Comparison of ENCODE assay signal across 15 cellular contexts in genomic region chr2:85761946-85762345, GRCh38.
"Had no signal": no experiment of that assay in that cellular context is flagged by ENCODE, and none has a peak within 500 bp of the region (broad histone marks: within the 10 kb centered on the region; RNA-seq: fewer than 3 reads in every experiment).

No MANE protein-coding gene starts in this region.

- H3K4me3 ChIP-seq: colonic mucosa, esophagus muscularis mucosa, heart right ventricle, lower lobe of right lung, pancreas, testis, upper lobe of right lung had no signal

- H3K4me1 ChIP-seq: colonic mucosa, testis had no signal

- H3K36me3 ChIP-seq: colonic mucosa, pancreas had no signal

- H3K27ac ChIP-seq: colonic mucosa, epithelial cell of prostate, lower lobe of right lung, pancreas, testis, upper lobe of right lung had no signal

- DNase-seq: caudate nucleus; colonic mucosa; effector memory CD4-positive, alpha-beta T cell; gastrocnemius medialis; heart right ventricle; islet precursor cell; lower lobe of right lung; natural killer cell; stimulated activated CD4-positive, alpha-beta T cell treated with anti-CD3 and anti-CD28 coated beads, Interleukin-4, amount 100 ng/mL, for 1 hour; stimulated activated CD8-positive, alpha-beta memory T cell treated with anti-CD3 and anti-CD28 coated beads, Interleukin-4, amount 100 ng/mL, for 48 hours; testis; upper lobe of right lung had no signal

- H3K27me3 ChIP-seq: colonic mucosa, esophagus muscularis mucosa, gastrocnemius medialis, pancreas, testis, upper lobe of right lung had no signal

- H3K9me3 ChIP-seq: colonic mucosa, esophagus muscularis mucosa, gastrocnemius medialis, heart right ventricle, lower lobe of right lung, pancreas, testis, upper lobe of right lung had no signal
